Comparison of ENCODE assay signal across 8 cellular contexts in the genomic region with DNA sequence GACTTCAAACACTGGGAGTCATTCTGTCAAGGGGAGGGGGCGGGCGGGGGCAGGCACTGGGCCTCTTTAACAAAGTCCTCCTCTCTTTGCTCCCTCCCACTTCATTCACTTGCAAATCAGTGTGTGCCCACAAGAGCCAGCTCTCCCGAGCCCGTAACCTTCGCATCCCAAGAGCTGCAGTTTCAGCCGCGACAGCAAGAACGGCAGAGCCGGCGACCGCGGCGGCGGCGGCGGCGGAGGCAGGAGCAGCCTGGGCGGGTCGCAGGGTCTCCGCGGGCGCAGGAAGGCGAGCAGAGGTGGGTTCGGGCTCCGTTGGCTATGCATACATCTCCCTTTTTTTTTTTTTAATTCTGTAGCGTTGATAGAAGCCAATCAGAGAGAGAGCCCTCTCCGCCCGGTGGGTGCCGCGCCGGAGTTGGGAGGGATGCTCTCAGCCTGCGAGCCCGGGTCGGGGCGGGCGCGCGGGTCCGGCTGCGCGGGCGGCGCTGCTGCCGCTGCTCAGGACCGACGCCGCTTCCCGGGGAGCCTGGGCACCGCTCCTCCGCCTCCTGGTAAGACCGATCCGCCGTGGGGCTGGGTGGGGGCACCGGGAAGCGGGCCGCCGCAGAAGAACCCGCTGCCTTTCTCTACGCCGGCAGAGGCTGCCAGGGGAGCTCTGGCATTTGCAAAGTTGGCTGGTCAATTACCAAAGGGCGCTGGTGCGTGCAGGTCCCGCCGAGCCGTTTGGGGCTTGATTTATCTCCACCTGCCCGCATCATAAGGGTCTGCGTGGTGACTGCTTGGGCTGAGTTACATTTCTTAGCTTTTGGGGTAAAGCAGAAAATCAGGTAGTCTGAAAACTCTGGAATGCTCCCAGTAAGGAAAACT. TPM values are rescaled to one million over a fixed set of nuclear protein-coding genes. Genes with fewer than 3 reads are reported as not detected.
DNase-seq lines count a peak whose midpoint lies in the region; ATAC-seq and TF ChIP-seq lines count a peak whose summit lies in the region.

A gene (plus strand): TSS at position 96 of the 867 bp plus-strand sequence. CDS start 73,788 bp downstream, outside the sequence.

- H4K8ac ChIP-seq in mesenchymal stem cell (ENCODE audit: low read length), result no peak within 1 kb of the TSS

- no peaks in the 10 kb centered on the region for H3K9me3 ChIP-seq in ectodermal cell (ENCODE audit: control insufficient read depth, low read length)
- H3K9me3 ChIP-seq in mesenchymal stem cell (ENCODE audit: control insufficient read depth, low read length), result no peaks in the 10 kb centered on the region
- H3K9me3 ChIP-seq in upper lobe of right lung, result no peaks in the 10 kb centered on the region

- no peak within 1 kb of the TSS for H2BK12ac ChIP-seq in mesenchymal stem cell (ENCODE audit: low read length in 2 of 2)

- no peak within 1 kb of the TSS for H3K18ac ChIP-seq in mesenchymal stem cell (ENCODE audit: low read depth in 1 of 2, low read length in 2 of 2)

- no peak within 1 kb of the TSS for H2BK120ac ChIP-seq in mesenchymal stem cell (ENCODE audit: low read depth, low read length)

- H3K27ac ChIP-seq in ectodermal cell (ENCODE audit: insufficient read depth, low read depth, low read length, poor library complexity, severe bottlenecking) (peak within 1 kb of the TSS; percentile 56), mesenchymal stem cell (ENCODE audit: low read length, poor library complexity, severe bottlenecking) (peak within 1 kb of the TSS; percentile 94), upper lobe of right lung (no peak within 1 kb of the TSS)

- peak within 1 kb of the TSS; percentile 19 for H2BK5ac ChIP-seq in mesenchymal stem cell (ENCODE audit: low read depth, low read length, poor library complexity, severe bottlenecking)

- H3K14ac ChIP-seq in mesenchymal stem cell (ENCODE audit: low read length in 2 of 2), result no peak within 1 kb of the TSS

- intact Hi-C loops in upper lobe of right lung (cut with DNase I), result no loop called here

- peak within 1 kb of the TSS; percentile 31 for H2AFZ ChIP-seq in mesenchymal stem cell (ENCODE audit: low read depth, low read length)

- H3K4me2 ChIP-seq in mesenchymal stem cell (ENCODE audit: low read length, poor library complexity, severe bottlenecking), result peak within 1 kb of the TSS; percentile 62

- no peaks in the 10 kb centered on the region for H3K36me3 ChIP-seq in ectodermal cell (ENCODE audit: control insufficient read depth, insufficient read depth, low read length)
- no peaks in the 10 kb centered on the region for H3K36me3 ChIP-seq in mesenchymal stem cell (ENCODE audit: control insufficient read depth in 1 of 2, insufficient read depth in 2 of 2, low read depth in 1 of 2, low read length in 2 of 2)
- no peaks in the 10 kb centered on the region for H3K36me3 ChIP-seq in upper lobe of right lung

- no peak within 1 kb of the TSS for H3K23ac ChIP-seq in mesenchymal stem cell (ENCODE audit: low read length in 2 of 2)

- H3K4ac ChIP-seq in mesenchymal stem cell (ENCODE audit: low read depth in 1 of 2, low read length in 2 of 2), result no peak within 1 kb of the TSS

- DNase-seq in Daoy (ENCODE audit: low read depth) (peak; percentile 7), NCI-H345 treated with DMSO at 0.1 percent for 48 hours (lab: John Stamatoyannopoulos, UW; ENCODE audit: unreplicated experiment) (peak; percentile 50), mesenchymal stem cell (peak; percentile 31), upper lobe of right lung (peak; percentile 66)
- DNase-seq in stimulated activated CD4-positive, alpha-beta T cell treated with anti-CD3 and anti-CD28 coated beads, Interleukin-1b, Interleukin-23, amount 100 ng/mL, for 48 hours, result no peak

- H3K27me3 ChIP-seq in ectodermal cell (ENCODE audit: control insufficient read depth, insufficient read depth, low read length, poor library complexity, severe bottlenecking), result peaks cover 31% of the 10 kb centered on the region
- peaks cover 0 to 59% of the 10 kb centered on the region in 2 experiments for H3K27me3 ChIP-seq in mesenchymal stem cell (ENCODE audit: control insufficient read depth in 1 of 2, insufficient read depth in 1 of 2, low read length in 2 of 2)
- H3K27me3 ChIP-seq in upper lobe of right lung, result peaks cover 43% of the 10 kb centered on the region

- WGBS in ectodermal cell, 2 experiments, result 0% methylated on average over 67 of the region's 67 CpGs
- under 1% methylated on average over 50 of the region's 67 CpGs for WGBS in mesenchymal stem cell

- H2BK15ac ChIP-seq in mesenchymal stem cell (ENCODE audit: low read depth, poor library complexity, severe bottlenecking), result no peak within 1 kb of the TSS

- ATAC-seq in upper lobe of right lung (peak; percentile 64), HG03175 (IDR thresholded peaks at IDR 0.05; ENCODE audit: unreplicated experiment) (no peak), GM21381 (IDR thresholded peaks at IDR 0.05; ENCODE audit: unreplicated experiment) (no peak)

- peak within 1 kb of the TSS; percentile 73 for H3K4me3 ChIP-seq in ectodermal cell (ENCODE audit: insufficient read depth, low read depth, low read length)
- peak within 1 kb of the TSS; percentile 73 to 95 for H3K4me3 ChIP-seq in mesenchymal stem cell (ENCODE audit: insufficient read depth in 1 of 2, low read depth in 1 of 2, low read length in 2 of 2)
- peak within 1 kb of the TSS; percentile 39 for H3K4me3 ChIP-seq in upper lobe of right lung

- no peaks in the 10 kb centered on the region for H3K79me1 ChIP-seq in mesenchymal stem cell (replicated peaks; ENCODE audit: low read length, poor library complexity, severe bottlenecking)

- peaks cover 15% of the 10 kb centered on the region for H3K4me1 ChIP-seq in ectodermal cell (ENCODE audit: control insufficient read depth, insufficient read depth, low read length)
- H3K4me1 ChIP-seq in mesenchymal stem cell (ENCODE audit: control insufficient read depth, insufficient read depth, low read depth, low read length), result peaks cover 4% of the 10 kb centered on the region
- H3K4me1 ChIP-seq in upper lobe of right lung, result no peaks in the 10 kb centered on the region

- TF ChIP-seq CTCF in upper lobe of right lung (IDR thresholded peaks at IDR 0.05), result no peak

- H2AK5ac ChIP-seq in mesenchymal stem cell (ENCODE audit: low read length, severe bottlenecking), result peak within 1 kb of the TSS; percentile 18

- no peak within 1 kb of the TSS for H3K9ac ChIP-seq in mesenchymal stem cell (ENCODE audit: low read length)

- no peak within 1 kb of the TSS for H4K91ac ChIP-seq in mesenchymal stem cell (ENCODE audit: low read length)

RNA-seq across cellular contexts. Expression of the gene that starts here (rescaled TPM):
- 0.15 and 0.57 TPM in 2 replicates for total RNA-seq in Daoy (2014; rRNA removed; shearing (Covaris generic))
- polyA plus RNA-seq in ectodermal cell (2013, experiment 1 of 4), result 85.0 TPM
- 60.5 TPM for polyA plus RNA-seq in ectodermal cell (2013, experiment 2 of 4)
- 84.9 TPM for polyA plus RNA-seq in ectodermal cell (2013, experiment 3 of 4)
- 95.0 TPM for polyA plus RNA-seq in ectodermal cell (2013, experiment 4 of 4)
- polyA plus RNA-seq in mesenchymal stem cell (2013, experiment 1 of 2), result 7.0 TPM
- polyA plus RNA-seq in mesenchymal stem cell (2013, experiment 2 of 2), result 7.3 TPM
- total RNA-seq in upper lobe of right lung, result 9.4 TPM

Comparison
In these comparisons a context has a peak if more than half of its experiments do, and no peak if none do; other contexts are left out.
1. Peak in DNase-seq in Daoy; RNA of the gene not detected or under 1 TPM.